19 cellular contexts compared by ENCODE assay signal in genomic region chr4:20370284-20370683, GRCh38.
DNase-seq lines count a peak whose midpoint lies in the region; FAIRE-seq and TF ChIP-seq lines count a peak whose summit lies in the region.
"Had no signal": no experiment of that assay in that cellular context is flagged by ENCODE, and none has a peak within 500 bp of the region (broad histone marks: within the 10 kb centered on the region; RNA-seq: fewer than 3 reads in every experiment).

No MANE protein-coding gene starts in this region.

- peaks cover 3% of the 10 kb centered on the region; the same call in 1 of the 2 replicates for H3K23me2 ChIP-seq in H1 (ENCODE audit: low read depth, low read length)

- H2BK5ac ChIP-seq in H1 (ENCODE audit: low read depth, low read length): no peak overlapping the region
- H2BK5ac ChIP-seq in mesenchymal stem cell (ENCODE audit: low read depth, low read length, poor library complexity, severe bottlenecking): no peak overlapping the region

- no peak overlapping the region for H2BK15ac ChIP-seq in H1 (ENCODE audit: low read length)
- no peak overlapping the region for H2BK15ac ChIP-seq in mesenchymal stem cell (ENCODE audit: low read depth, poor library complexity, severe bottlenecking)

- H3K56ac ChIP-seq in H1 (replicated peaks; ENCODE audit: insufficient read length, low read depth, low read length): no peak overlapping the region

- TF ChIP-seq RAD21 in H1 (IDR thresholded peaks at IDR 0.05 in 1 of 2, conservative IDR thresholded peaks at IDR 0.05 in 1 of 2; ENCODE audit: low read depth in 2 of 2, low read length in 2 of 2): no peak

- H2BK120ac ChIP-seq in H1 (replicated peaks; ENCODE audit: low read depth, low read length) (no peak overlapping the region), mesenchymal stem cell (ENCODE audit: low read depth, low read length) (no peak overlapping the region)

- no peak overlapping the region for H4K5ac ChIP-seq in H1 (ENCODE audit: insufficient read length, low read depth, low read length)

- no peaks in the 10 kb centered on the region for H3K79me2 ChIP-seq in H1 (ENCODE audit: control insufficient read depth in 1 of 2, insufficient read depth in 2 of 2, low read length in 2 of 2)

- H3K23ac ChIP-seq in H1 (ENCODE audit: insufficient read length) (no peak overlapping the region), mesenchymal stem cell (ENCODE audit: low read length in 2 of 2) (no peak overlapping the region)

- 88% methylated on average over 2 of the region's 2 CpGs; no CpG with 5 or more reads in 1 of the 2 experiments for WGBS in H1 (ENCODE audit: extremely low coverage in 1 of 2, insufficient coverage in 1 of 2, insufficient read length in 1 of 2, insufficient replicate concordance in 2 of 2, low coverage in 1 of 2, low lambda C conversion rate in 2 of 2, missing lambda C conversion rate in 1 of 2), 2 experiments
- no CpG with 5 or more reads among the region's 2 CpGs for WGBS in mesenchymal stem cell

- no peak for TF ChIP-seq EP300 in H1 (IDR thresholded peaks at IDR 0.05; ENCODE audit: borderline replicate concordance in 1 of 2, low read depth in 2 of 2, low read length in 2 of 2)

- TF ChIP-seq POLR2A in H1 (IDR thresholded peaks at IDR 0.05; ENCODE audit: control extremely low read depth in 1 of 2, low read depth in 2 of 2, low read length in 2 of 2): no peak

- H3K27me3 ChIP-seq in H1 (replicated peaks in 1 of 4; ENCODE audit: control insufficient read depth in 3 of 4, extremely low read depth in 1 of 4, insufficient read depth in 3 of 4, low read length in 3 of 4) (no peaks in the 10 kb centered on the region), mesenchymal stem cell (ENCODE audit: control insufficient read depth in 1 of 2, insufficient read depth in 1 of 2, low read length in 2 of 2) (no peaks in the 10 kb centered on the region)
- H3K27me3 ChIP-seq: gastroesophageal sphincter, suprapubic skin, uterus had no signal

- H2AFZ ChIP-seq in H1 (ENCODE audit: low read length) (no peak overlapping the region), mesenchymal stem cell (ENCODE audit: low read depth, low read length) (no peak overlapping the region)

- no peak overlapping the region for H2BK12ac ChIP-seq in H1 (ENCODE audit: low read depth, low read length)
- no peak overlapping the region for H2BK12ac ChIP-seq in mesenchymal stem cell (ENCODE audit: low read length in 2 of 2)

- CTCF ChIA-PET in H1 (lab: Charles Lee; ENCODE audit: partially characterized antibody): interaction anchor here (0.9 to 1.5 kb wide), 2 partner anchors 23 to 25 kb away, joined by 3 to 5 read pairs; no protein-coding TSS in a partner anchor

- H3K36me3 ChIP-seq in H1 (ENCODE audit: control insufficient read depth in 2 of 4, insufficient read depth in 4 of 4, low read length in 3 of 4) (no peaks in the 10 kb centered on the region), mesenchymal stem cell (ENCODE audit: control insufficient read depth in 1 of 2, insufficient read depth in 2 of 2, low read depth in 1 of 2, low read length in 2 of 2) (peaks cover 0 to 3% of the 10 kb centered on the region in 2 experiments)
- H3K36me3 ChIP-seq: gastroesophageal sphincter, suprapubic skin, uterus had no signal

- H3K27ac ChIP-seq in H1 (ENCODE audit: low read depth, low read length): no peak overlapping the region
- no peak overlapping the region for H3K27ac ChIP-seq in mesenchymal stem cell (ENCODE audit: low read length, poor library complexity, severe bottlenecking)
- H3K27ac ChIP-seq: suprapubic skin, uterus had no signal

- POLR2A ChIA-PET in H1 (lab: Charles Lee; ENCODE audit: partially characterized antibody): no interaction called here

- H3K9ac ChIP-seq in H1 (replicated peaks in 1 of 4; ENCODE audit: extremely low read depth in 1 of 4, low read depth in 3 of 4, low read length in 3 of 4) (no peak overlapping the region), mesenchymal stem cell (ENCODE audit: low read length) (no peak overlapping the region)

- H2AK5ac ChIP-seq in H1 (ENCODE audit: low read depth, low read length): no peak overlapping the region
- H2AK5ac ChIP-seq in mesenchymal stem cell (ENCODE audit: low read length, severe bottlenecking): no peak overlapping the region

- no peak for FAIRE-seq in H1 (lab: Jason Lieb, UNC)
- FAIRE-seq: small intestine had no signal

- no peak overlapping the region for H4K91ac ChIP-seq in H1 (replicated peaks; ENCODE audit: insufficient read length, low read length)
- no peak overlapping the region for H4K91ac ChIP-seq in mesenchymal stem cell (ENCODE audit: low read length)

- H3K4me2 ChIP-seq in H1 (ENCODE audit: insufficient read depth in 1 of 2, low read depth in 2 of 2, low read length in 2 of 2) (no peak overlapping the region), mesenchymal stem cell (ENCODE audit: low read length, poor library complexity, severe bottlenecking) (no peak overlapping the region)

- H3K18ac ChIP-seq in H1 (ENCODE audit: extremely low read depth, low read length) (no peak overlapping the region), mesenchymal stem cell (ENCODE audit: low read depth in 1 of 2, low read length in 2 of 2) (no peak overlapping the region)

- in situ Hi-C loops in GM13976 (cut with MboI; ENCODE audit: low sequenced_read_pairs, unreplicated experiment): no loop called here

- H3K14ac ChIP-seq in H1 (ENCODE audit: insufficient read length): no peak overlapping the region
- no peak overlapping the region for H3K14ac ChIP-seq in mesenchymal stem cell (ENCODE audit: low read length in 2 of 2)

- H4K20me1 ChIP-seq in H1 (replicated peaks in 1 of 2; ENCODE audit: control insufficient read depth in 1 of 2, insufficient read depth in 2 of 2, low read length in 2 of 2): no peaks in the 10 kb centered on the region

- no peak overlapping the region for H4K8ac ChIP-seq in H1 (ENCODE audit: extremely low read depth, insufficient read depth, low read length)
- no peak overlapping the region for H4K8ac ChIP-seq in mesenchymal stem cell (ENCODE audit: low read length)

- no peak for TF ChIP-seq CTCF in H1 (IDR thresholded peaks at IDR 0.05; ENCODE audit: control extremely low read depth in 1 of 3, insufficient read depth in 1 of 3, low read depth in 1 of 3, low read length in 3 of 3)
- TF ChIP-seq CTCF in GM13976 (IDR thresholded peaks at IDR 0.05; ENCODE audit: borderline replicate concordance, control extremely low read depth, extremely low read depth, insufficient read depth, missing control alignments): no peak

- peak; percentile 31 for DNase-seq in EL
- peak; percentile 65 for DNase-seq in NCI-H69 (lab: John Stamatoyannopoulos, UW)
- DNase-seq in H1 (ENCODE audit: low read depth in 1 of 2, low spot score in 2 of 2): no peak
- DNase-seq in mesenchymal stem cell: peak; percentile 29
- DNase-seq in anterior cingulate cortex (lab: John Stamatoyannopoulos, UW): no peak
- no peak for DNase-seq in GM13976 (ENCODE audit: low spot score)
- no peak for DNase-seq in cerebellar nuclear complex (lab: John Stamatoyannopoulos, UW)
- DNase-seq: activated CD4-positive, alpha-beta T cell treated with anti-CD3 and anti-CD28 coated beads for 4 hours; CD8-positive, alpha-beta memory T cell; cortex of kidney; DMS153; Kasumi-1; NCI-H1048; NCI-H2029; SIG-M5; small intestine; uterus had no signal

- no peaks in the 10 kb centered on the region for H3K79me1 ChIP-seq in H1 (ENCODE audit: low read depth, low read length)
- no peaks in the 10 kb centered on the region for H3K79me1 ChIP-seq in mesenchymal stem cell (replicated peaks; ENCODE audit: low read length, poor library complexity, severe bottlenecking)

- H3K4me1 ChIP-seq in H1 (replicated peaks in 1 of 4; ENCODE audit: control insufficient read depth in 3 of 4, insufficient read depth in 4 of 4, low read length in 3 of 4) (no peaks in the 10 kb centered on the region), mesenchymal stem cell (ENCODE audit: control insufficient read depth, insufficient read depth, low read depth, low read length) (no peaks in the 10 kb centered on the region)
- H3K4me1 ChIP-seq: suprapubic skin, uterus had no signal

- no peaks in the 10 kb centered on the region for H3K9me3 ChIP-seq in H1 (ENCODE audit: insufficient read depth in 2 of 2, low read depth in 1 of 2, low read length in 1 of 2)
- H3K9me3 ChIP-seq in mesenchymal stem cell (ENCODE audit: control insufficient read depth, low read length): no peaks in the 10 kb centered on the region
- H3K9me3 ChIP-seq: gastroesophageal sphincter, suprapubic skin, uterus had no signal

- H2BK20ac ChIP-seq in H1 (ENCODE audit: low read length): no peak overlapping the region

- H3K4ac ChIP-seq in H1 (replicated peaks; ENCODE audit: insufficient read length, low read depth, low read length) (no peak overlapping the region), mesenchymal stem cell (ENCODE audit: low read depth in 1 of 2, low read length in 2 of 2) (no peak overlapping the region)

- H3K4me3 ChIP-seq in H1 (ENCODE audit: extremely low read depth in 1 of 4, insufficient read depth in 2 of 4, low read depth in 3 of 4, low read length in 4 of 4) (no peak overlapping the region), mesenchymal stem cell (ENCODE audit: insufficient read depth in 1 of 2, low read depth in 1 of 2, low read length in 2 of 2) (no peak overlapping the region)
- H3K4me3 ChIP-seq: gastroesophageal sphincter, suprapubic skin, uterus had no signal

TF ChIP-seq in H1, 55 proteins besides CTCF, POLR2A, EP300 and RAD21:
- TF ChIP-seq JUND (IDR thresholded peaks at IDR 0.05; ENCODE audit: low read length) (no peak), MAFK (IDR thresholded peaks at IDR 0.05; ENCODE audit: low read depth, low read length) (0 out of 2 replicates have a peak, but pooled peaks have one; percentile 13)
TF ChIP-seq in H1: peak in this region for 1.

Comparison
In these comparisons a context has a peak if more than half of its experiments do, and no peak if none do; other contexts are left out.
1. DNase-seq: peak in EL (single experiment), NCI-H69 (single experiment) and mesenchymal stem cell (single experiment); none in H1 (0 of 2), anterior cingulate cortex (0 of 58), GM13976 (single experiment) and cerebellar nuclear complex (0 of 2).